Comparison of ENCODE assay signal across 1 cellular context in genomic region chr2:233371608-233372007, GRCh38.
TF ChIP-seq lines count a peak whose summit lies in the region.

No MANE protein-coding gene starts in this region.

TF ChIP-seq in GM23338, 12 proteins besides CTCF, POLR2A, EP300 and RAD21 (continued from another document):
- no peak for TF ChIP-seq REST (IDR thresholded peaks at IDR 0.05; ENCODE audit: unreplicated experiment)
- no peak for TF ChIP-seq POLR2AphosphoS5 (IDR thresholded peaks at IDR 0.05; ENCODE audit: low read depth)
- TF ChIP-seq CREB1 (CRISPR knock-in tag; IDR thresholded peaks at IDR 0.05; ENCODE audit: low read depth) = no peak
- TF ChIP-seq EZH2 (IDR thresholded peaks at IDR 0.05; ENCODE audit: low read depth, unreplicated experiment) = no peak
- TF ChIP-seq JUNB (IDR thresholded peaks at IDR 0.05; ENCODE audit: unreplicated experiment) = no peak
- TF ChIP-seq NANOG (IDR thresholded peaks at IDR 0.05; ENCODE audit: borderline replicate concordance) = no peak
- TF ChIP-seq ZNF331 (CRISPR knock-in tag; IDR thresholded peaks at IDR 0.05; ENCODE audit: low read depth) = no peak
- no peak for TF ChIP-seq ETS1 (IDR thresholded peaks at IDR 0.05)
